In the genomic region with DNA sequence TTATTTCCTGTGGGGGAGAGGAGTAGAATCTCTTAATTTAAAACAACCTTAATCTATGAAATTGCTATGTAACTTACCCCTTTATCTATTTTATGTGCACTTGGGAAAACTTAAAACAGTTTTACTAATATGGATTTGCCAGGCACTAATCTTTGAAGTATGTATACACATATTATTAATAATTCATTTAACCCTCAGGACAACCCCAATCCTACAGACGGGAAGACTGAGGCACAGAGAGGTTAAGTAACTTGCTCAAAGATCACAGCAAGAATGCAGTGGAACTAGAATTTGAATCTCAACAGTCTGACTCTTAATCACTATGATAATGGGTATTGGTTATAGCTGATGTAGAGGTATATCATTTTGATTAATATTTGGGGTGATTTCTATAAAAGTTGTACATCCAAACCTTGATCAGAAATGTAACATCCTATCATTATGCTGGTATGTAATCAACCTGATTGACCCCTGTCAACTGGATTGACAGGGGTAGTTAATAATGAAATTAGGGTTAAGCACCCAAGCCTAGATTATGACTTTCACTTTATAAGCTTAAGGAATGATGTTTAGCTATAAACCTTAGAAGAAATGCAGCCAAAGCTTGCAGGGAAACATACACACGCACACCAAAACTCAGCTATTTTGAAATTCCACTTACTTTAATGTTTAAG, we compare ENCODE assay signal across 1 cellular context.
TF ChIP-seq lines count a peak whose summit lies in the region.

No MANE protein-coding gene starts in this region.

TF ChIP-seq in GM12878, 131 proteins besides CTCF, POLR2A, EP300 and RAD21:
- no peak for TF ChIP-seq CBX5 (IDR thresholded peaks at IDR 0.05; ENCODE audit: low read depth)
- TF ChIP-seq, protein P1, sequence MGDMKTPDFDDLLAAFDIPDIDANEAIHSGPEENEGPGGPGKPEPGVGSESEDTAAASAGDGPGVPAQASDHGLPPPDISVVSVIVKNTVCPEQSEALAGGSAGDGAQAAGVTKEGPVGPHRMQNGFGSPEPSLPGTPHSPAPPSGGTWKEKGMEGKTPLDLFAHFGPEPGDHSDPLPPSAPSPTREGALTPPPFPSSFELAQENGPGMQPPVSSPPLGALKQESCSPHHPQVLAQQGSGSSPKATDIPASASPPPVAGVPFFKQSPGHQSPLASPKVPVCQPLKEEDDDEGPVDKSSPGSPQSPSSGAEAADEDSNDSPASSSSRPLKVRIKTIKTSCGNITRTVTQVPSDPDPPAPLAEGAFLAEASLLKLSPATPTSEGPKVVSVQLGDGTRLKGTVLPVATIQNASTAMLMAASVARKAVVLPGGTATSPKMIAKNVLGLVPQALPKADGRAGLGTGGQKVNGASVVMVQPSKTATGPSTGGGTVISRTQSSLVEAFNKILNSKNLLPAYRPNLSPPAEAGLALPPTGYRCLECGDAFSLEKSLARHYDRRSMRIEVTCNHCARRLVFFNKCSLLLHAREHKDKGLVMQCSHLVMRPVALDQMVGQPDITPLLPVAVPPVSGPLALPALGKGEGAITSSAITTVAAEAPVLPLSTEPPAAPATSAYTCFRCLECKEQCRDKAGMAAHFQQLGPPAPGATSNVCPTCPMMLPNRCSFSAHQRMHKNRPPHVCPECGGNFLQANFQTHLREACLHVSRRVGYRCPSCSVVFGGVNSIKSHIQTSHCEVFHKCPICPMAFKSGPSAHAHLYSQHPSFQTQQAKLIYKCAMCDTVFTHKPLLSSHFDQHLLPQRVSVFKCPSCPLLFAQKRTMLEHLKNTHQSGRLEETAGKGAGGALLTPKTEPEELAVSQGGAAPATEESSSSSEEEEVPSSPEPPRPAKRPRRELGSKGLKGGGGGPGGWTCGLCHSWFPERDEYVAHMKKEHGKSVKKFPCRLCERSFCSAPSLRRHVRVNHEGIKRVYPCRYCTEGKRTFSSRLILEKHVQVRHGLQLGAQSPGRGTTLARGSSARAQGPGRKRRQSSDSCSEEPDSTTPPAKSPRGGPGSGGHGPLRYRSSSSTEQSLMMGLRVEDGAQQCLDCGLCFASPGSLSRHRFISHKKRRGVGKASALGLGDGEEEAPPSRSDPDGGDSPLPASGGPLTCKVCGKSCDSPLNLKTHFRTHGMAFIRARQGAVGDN (IDR thresholded peaks at IDR 0.05) = no peak
- TF ChIP-seq, protein P2, sequence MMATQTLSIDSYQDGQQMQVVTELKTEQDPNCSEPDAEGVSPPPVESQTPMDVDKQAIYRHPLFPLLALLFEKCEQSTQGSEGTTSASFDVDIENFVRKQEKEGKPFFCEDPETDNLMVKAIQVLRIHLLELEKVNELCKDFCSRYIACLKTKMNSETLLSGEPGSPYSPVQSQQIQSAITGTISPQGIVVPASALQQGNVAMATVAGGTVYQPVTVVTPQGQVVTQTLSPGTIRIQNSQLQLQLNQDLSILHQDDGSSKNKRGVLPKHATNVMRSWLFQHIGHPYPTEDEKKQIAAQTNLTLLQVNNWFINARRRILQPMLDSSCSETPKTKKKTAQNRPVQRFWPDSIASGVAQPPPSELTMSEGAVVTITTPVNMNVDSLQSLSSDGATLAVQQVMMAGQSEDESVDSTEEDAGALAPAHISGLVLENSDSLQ (IDR thresholded peaks at IDR 0.05) = peak; percentile 59; the same call in 1 of the 2 replicates
